ENCODE assay signal across 8 cellular contexts in genomic region chr20:63102720-63103375, GRCh38.
DNase-seq lines count a peak whose midpoint lies in the region; ATAC-seq and TF ChIP-seq lines count a peak whose summit lies in the region.

No MANE protein-coding gene starts in this region.

- H3K4me3 ChIP-seq in right lobe of liver (peak overlapping the region; percentile 64 to 67 (median 66)), MM.1S (ENCODE audit: low read length) (no peak overlapping the region)

- peaks cover 0 to 6% (median 2%) of the 10 kb centered on the region in 4 donors for H3K4me1 ChIP-seq in right lobe of liver
- no peaks in the 10 kb centered on the region for H3K4me1 ChIP-seq in MM.1S (ENCODE audit: low read length)

- no peaks in the 10 kb centered on the region for H3K9me3 Mint-ChIP-seq in T-helper 2 cell treated with Interferon-gamma antibody and Interleukin-4, amounts not matched to agents 5 μg/mL and 100 μg/mL, for 36 hours
- peaks cover 0 to 6% (median 2%) of the 10 kb centered on the region in 5 experiments for H3K9me3 Mint-ChIP-seq in brain

- H4K20me1 ChIP-seq in MM.1S (ENCODE audit: insufficient read depth, low read length) = no peaks in the 10 kb centered on the region

- H3K79me2 ChIP-seq in MM.1S (ENCODE audit: low read length) = no peaks in the 10 kb centered on the region

- H3K27ac ChIP-seq in right lobe of liver (no peak overlapping the region), MM.1S (ENCODE audit: low read length) (no peak overlapping the region)

- no peak overlapping the region for H3K9ac ChIP-seq in MM.1S (ENCODE audit: low read length)

- H3K9me3 ChIP-seq in right lobe of liver (no peaks in the 10 kb centered on the region), MM.1S (replicated peaks; ENCODE audit: insufficient read depth, low read length) (no peaks in the 10 kb centered on the region)

- H3K4me3 Mint-ChIP-seq in T-helper 2 cell treated with Interferon-gamma antibody and Interleukin-4, amounts not matched to agents 5 μg/mL and 100 μg/mL, for 36 hours = peak overlapping the region; percentile 84
- peak overlapping the region; percentile 56 to 76 (median 72) for H3K4me3 Mint-ChIP-seq in brain

- peak overlapping the region; percentile 89 for H3K27ac Mint-ChIP-seq in T-helper 2 cell treated with Interferon-gamma antibody and Interleukin-4, amounts not matched to agents 5 μg/mL and 100 μg/mL, for 36 hours
- peak overlapping the region in 1 of 5 experiments; percentile 30 for H3K27ac Mint-ChIP-seq in brain

- WGBS in right lobe of liver (ENCODE audit: insufficient coverage, low coverage, low lambda C conversion rate, missing lambda C conversion rate) = 15% methylated on average over 21 of the region's 56 CpGs

- TF ChIP-seq POLR2A in GM18951 (IDR thresholded peaks at IDR 0.05; ENCODE audit: extremely low read depth, insufficient read depth, insufficient read length) (peak; percentile 6), right lobe of liver (IDR thresholded peaks at IDR 0.05) (peak; percentile 1)

- no peaks in the 10 kb centered on the region for H3K9me2 ChIP-seq in MM.1S (replicated peaks; ENCODE audit: insufficient read depth, low read length)

- peaks cover 3% of the 10 kb centered on the region for H3K4me1 Mint-ChIP-seq in T-helper 2 cell treated with Interferon-gamma antibody and Interleukin-4, amounts not matched to agents 5 μg/mL and 100 μg/mL, for 36 hours (ENCODE audit: low read depth)
- peaks cover 6% of the 10 kb centered on the region for H3K4me1 Mint-ChIP-seq in brain

- H3K27me3 ChIP-seq in right lobe of liver = no peaks in the 10 kb centered on the region
- H3K27me3 ChIP-seq in MM.1S (replicated peaks; ENCODE audit: insufficient read depth, low read length) = peaks cover 61% of the 10 kb centered on the region

- H3K4me2 ChIP-seq in MM.1S (ENCODE audit: low read depth, low read length) = no peak overlapping the region

- ATAC-seq in right lobe of liver = peak in 1 of 4 donors; percentile 18

- H2AFZ ChIP-seq in MM.1S (ENCODE audit: low read length) = no peak overlapping the region

- no peaks in the 10 kb centered on the region for H3K27me3 Mint-ChIP-seq in T-helper 2 cell treated with Interferon-gamma antibody and Interleukin-4, amounts not matched to agents 5 μg/mL and 100 μg/mL, for 36 hours (ENCODE audit: low read depth)
- peaks cover 19% of the 10 kb centered on the region for H3K27me3 Mint-ChIP-seq in brain

- intact Hi-C loops in right lobe of liver (cut with DNase I) = no loop called here

- peak; percentile 49 for DNase-seq in T-helper 2 cell treated with Interferon-gamma antibody and Interleukin-4, amounts not matched to agents 5 μg/mL and 100 μg/mL, for 36 hours (ENCODE audit: low spot score)
- DNase-seq in right lobe of liver = peak in 1 of 3 donors; percentile 43
- peak; percentile 74 for DNase-seq in stimulated activated CD4-positive, alpha-beta T cell treated with anti-CD3 and anti-CD28 coated beads, Interleukin-4, amount 100 ng/mL, for 24 hours
- DNase-seq in 8988T = no peak
- DNase-seq in NAMALWA (ENCODE audit: low spot score) = no peak
- no peak for DNase-seq in MM.1S

- TF ChIP-seq CTCF in brain (conservative IDR thresholded peaks at IDR 0.05) = no peak
- no peak for TF ChIP-seq CTCF in right lobe of liver (IDR thresholded peaks at IDR 0.05)
- no peak for TF ChIP-seq CTCF in MM.1S (IDR thresholded peaks at IDR 0.05; ENCODE audit: low read length)

- in situ Hi-C loops in GM18951 (cut with MboI; ENCODE audit: low sequenced_read_pairs, unreplicated experiment) = no loop called here

- H3K36me3 ChIP-seq in right lobe of liver = no peaks in the 10 kb centered on the region
- no peaks in the 10 kb centered on the region for H3K36me3 ChIP-seq in MM.1S (replicated peaks; ENCODE audit: insufficient read depth, low read length)

- no peaks in the 10 kb centered on the region for H3F3A ChIP-seq in MM.1S (ENCODE audit: insufficient read depth, low read length)

- H3K36me3 Mint-ChIP-seq in T-helper 2 cell treated with Interferon-gamma antibody and Interleukin-4, amounts not matched to agents 5 μg/mL and 100 μg/mL, for 36 hours (ENCODE audit: low read depth) = no peaks in the 10 kb centered on the region
- H3K36me3 Mint-ChIP-seq in brain = no peaks in the 10 kb centered on the region

Comparison
In these comparisons a context has a peak if more than half of its experiments do, and no peak if none do; other contexts are left out.
1. DNase-seq: peak in T-helper 2 cell treated with Interferon-gamma antibody and Interleukin-4, amounts not matched to agents 5 μg/mL and 100 μg/mL, for 36 hours (single experiment) and stimulated activated CD4-positive, alpha-beta T cell treated with anti-CD3 and anti-CD28 coated beads, Interleukin-4, amount 100 ng/mL, for 24 hours (single experiment); none in 8988T (single experiment), NAMALWA (single experiment) and MM.1S (single experiment).